ENCODE assay signal across 1 cellular context in genomic region chr2:117814417-117815264, GRCh38.
TF ChIP-seq lines count a peak whose summit lies in the region.

DDX18 (plus strand) TSS chr2:117814691; CDS start chr2:117814778, 87 bp downstream.

TF ChIP-seq in K562, 482 proteins besides CTCF, POLR2A, EP300 and RAD21 (continued from another document and continues in another):
- TF ChIP-seq CBX8 (IDR thresholded peaks at IDR 0.05; ENCODE audit: borderline replicate concordance, extremely low read depth, low read depth, low read length, poor library complexity, severe bottlenecking), result no peak
- no peak; the same call in 1 of the 2 replicates for TF ChIP-seq ZHX1 (conservative IDR thresholded peaks at IDR 0.05; ENCODE audit: low read length)
- TF ChIP-seq ZNF253 (CRISPR knock-in tag; conservative IDR thresholded peaks at IDR 0.05), result no peak
- peak; percentile 76 to 80; a peak in 2 of 4 replicates for TF ChIP-seq TEAD1 (CRISPR knock-in tag; IDR thresholded peaks at IDR 0.05)
- no peak for TF ChIP-seq KLF6 (CRISPR knock-in tag; IDR thresholded peaks at IDR 0.05; ENCODE audit: borderline replicate concordance)
- no peak for TF ChIP-seq GTF2A2 (tag; IDR thresholded peaks at IDR 0.05)
- TF ChIP-seq EZH2 (IDR thresholded peaks at IDR 0.05; ENCODE audit: borderline replicate concordance, low read depth, low read length), result no peak
- TF ChIP-seq REST (CRISPR knock-in tag; IDR thresholded peaks at IDR 0.05; ENCODE audit: low read depth), result no peak
- no peak for TF ChIP-seq U2AF2 (optimal IDR thresholded peaks at IDR 0.05; ENCODE audit: low read depth, low read length)
- TF ChIP-seq ZNF449 (CRISPR knock-in tag; IDR thresholded peaks at IDR 0.05), result no peak
- no peak for TF ChIP-seq ZNF589 (CRISPR knock-in tag; IDR thresholded peaks at IDR 0.05; ENCODE audit: low read depth)
- no peak for TF ChIP-seq PATZ1 (CRISPR knock-in tag; IDR thresholded peaks at IDR 0.05; ENCODE audit: borderline replicate concordance)
- no peak for TF ChIP-seq PTRF (tag; IDR thresholded peaks at IDR 0.05)
- no peak for TF ChIP-seq SNAPC5 (CRISPR knock-in tag; IDR thresholded peaks at IDR 0.05)
- no peak for TF ChIP-seq NR2F6 (CRISPR knock-in tag; IDR thresholded peaks at IDR 0.05)
- TF ChIP-seq HMBOX1 (IDR thresholded peaks at IDR 0.05), result no peak
- TF ChIP-seq TCF15 (CRISPR knock-in tag; IDR thresholded peaks at IDR 0.05), result no peak
- peak; percentile 76 for TF ChIP-seq POLR2B (IDR thresholded peaks at IDR 0.05; ENCODE audit: low read depth, partially characterized antibody)
- TF ChIP-seq STAT5A (IDR thresholded peaks at IDR 0.05; ENCODE audit: borderline replicate concordance, low read length), result peak; percentile 38; the same call in 1 of the 2 replicates
- no peak for TF ChIP-seq ZNF124 (CRISPR knock-in tag; IDR thresholded peaks at IDR 0.05)
- TF ChIP-seq MLX (CRISPR knock-in tag; conservative IDR thresholded peaks at IDR 0.05), result no peak
- TF ChIP-seq BRF2 (IDR thresholded peaks at IDR 0.05; ENCODE audit: borderline replicate concordance, insufficient read depth, insufficient read length), result no peak
- no peak for TF ChIP-seq FUS (optimal IDR thresholded peaks at IDR 0.05; ENCODE audit: low read depth, low read length)
- no peak for TF ChIP-seq MEF2D (tag; conservative IDR thresholded peaks at IDR 0.05; ENCODE audit: low read depth)
- TF ChIP-seq EGR1 (conservative IDR thresholded peaks at IDR 0.05), result no peak
- peak in 1 of 2 experiments; percentile 93; a peak in 2 of 4 replicates for TF ChIP-seq KDM4B (IDR thresholded peaks at IDR 0.05; ENCODE audit: borderline replicate concordance in 2 of 2, low read depth in 1 of 2)
- TF ChIP-seq ZNF263 (CRISPR knock-in tag; IDR thresholded peaks at IDR 0.05; ENCODE audit: borderline replicate concordance), result no peak
- TF ChIP-seq KLF1 (tag; IDR thresholded peaks at IDR 0.05), result 0 out of 2 replicates have a peak, but pooled peaks have one; percentile 46
- TF ChIP-seq CBFA2T2 (conservative IDR thresholded peaks at IDR 0.05), result no peak
- no peak for TF ChIP-seq SRSF7 (optimal IDR thresholded peaks at IDR 0.05; ENCODE audit: low read depth, low read length)
- peak; percentile 94 for TF ChIP-seq ETV1 (tag; conservative IDR thresholded peaks at IDR 0.05; ENCODE audit: low read depth)
- peak; percentile 92 for TF ChIP-seq ATF7 (IDR thresholded peaks at IDR 0.05)
- peak; percentile 50; the same call in 1 of the 2 replicates for TF ChIP-seq ESRRA (IDR thresholded peaks at IDR 0.05; ENCODE audit: borderline replicate concordance, low read depth)
- TF ChIP-seq TAF9B (IDR thresholded peaks at IDR 0.05; ENCODE audit: partially characterized antibody), result peak; percentile 54
- TF ChIP-seq ZNF407 (IDR thresholded peaks at IDR 0.05; ENCODE audit: low read depth), result no peak
- no peak for TF ChIP-seq GATAD2B (IDR thresholded peaks at IDR 0.05; ENCODE audit: borderline replicate concordance)
- no peak for TF ChIP-seq CCNT2 (IDR thresholded peaks at IDR 0.05; ENCODE audit: borderline replicate concordance, extremely low read depth, insufficient read length, low read depth, low read length)
- peak; percentile 90 for TF ChIP-seq RBBP5 (IDR thresholded peaks at IDR 0.05; ENCODE audit: borderline replicate concordance, insufficient read depth, low read length, poor library complexity, severe bottlenecking)
- no peak for TF ChIP-seq HDGF (IDR thresholded peaks at IDR 0.05)
